Comparison of ENCODE assay signal across 8 cellular contexts in the genomic region with DNA sequence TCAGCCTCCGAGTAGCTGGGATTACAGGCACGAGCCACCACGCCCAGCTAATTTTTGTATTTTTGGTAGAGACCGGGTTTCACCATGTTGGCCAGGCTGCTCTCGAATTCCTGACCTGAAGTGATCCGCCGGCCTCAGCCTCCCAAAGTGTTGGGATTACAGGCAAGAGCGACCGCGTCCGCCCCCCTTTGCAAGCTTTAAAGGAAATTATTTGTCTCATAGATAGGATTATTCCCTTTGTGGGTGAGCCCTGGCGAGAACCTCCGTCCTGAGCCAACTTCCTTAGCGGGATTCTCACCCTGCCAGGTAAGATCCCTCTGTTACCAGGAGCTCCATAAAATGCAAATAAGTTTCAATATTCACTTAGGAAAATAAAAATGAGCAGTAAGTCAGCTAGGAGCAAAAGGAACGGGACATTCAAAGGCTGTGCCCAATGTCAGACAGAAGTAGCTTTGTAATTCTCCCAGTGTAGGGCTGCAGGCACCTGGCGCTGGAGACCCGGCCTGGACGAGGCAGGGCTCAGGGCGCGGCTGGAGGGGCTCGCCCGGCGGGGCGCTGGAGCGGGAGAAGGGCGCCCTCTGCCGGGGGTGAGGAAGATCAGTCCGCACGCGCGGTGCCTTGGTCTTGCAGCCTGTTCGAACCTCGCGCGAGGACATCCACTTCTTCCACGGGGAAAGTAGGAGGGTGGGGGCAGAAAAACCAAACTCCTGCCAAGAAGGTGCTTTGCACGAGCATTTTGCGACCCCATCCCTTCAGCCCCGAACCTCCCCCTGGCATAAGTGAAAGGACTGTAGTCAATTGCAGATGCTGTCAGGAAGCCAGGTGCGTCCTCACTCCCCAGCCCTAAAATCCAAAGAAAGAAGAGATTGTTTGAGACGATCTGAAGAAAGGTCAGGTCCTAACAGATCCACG. TPM values are rescaled to one million over a fixed set of nuclear protein-coding genes. Genes with fewer than 3 reads are reported as not detected.
A peak's percentile ranks its signal among the peaks of the same experiment; 100 is the strongest.
DNase-seq lines count a peak whose midpoint lies in the region; ATAC-seq and TF ChIP-seq lines count a peak whose summit lies in the region.

No MANE protein-coding gene starts in this region.

- 50% methylated on average over 21 of the region's 42 CpGs for WGBS in right lobe of liver (ENCODE audit: insufficient coverage, low coverage, low lambda C conversion rate, missing lambda C conversion rate)

- H3K27ac ChIP-seq in 22Rv1 (no peak overlapping the region), right lobe of liver (no peak overlapping the region)

- H3K36me3 ChIP-seq in right lobe of liver: no peaks in the 10 kb centered on the region

- H3K36me3 Mint-ChIP-seq in activated CD4-positive, alpha-beta T cell treated with anti-CD3 and anti-CD28 coated beads, Interleukin-2, amount 10 ng/mL, durations not matched to agents 7 days and 5 days (ENCODE audit: low read depth): no peaks in the 10 kb centered on the region

- peaks cover 0 to 10% (median 0%) of the 10 kb centered on the region in 4 donors for H3K4me1 ChIP-seq in right lobe of liver

- POLR2A ChIA-PET in activated CD4-positive, alpha-beta T cell treated with anti-CD3 and anti-CD28 coated beads, Interleukin-2, amount 10 ng/mL, durations not matched to agents 7 days and 5 days (lab: Charles Lee): interaction anchor here (0.6 to 1.4 kb wide), 2 partner anchors 118 to 279 kb away, joined by 3 to 4 read pairs; no protein-coding TSS in a partner anchor

- H3K27ac Mint-ChIP-seq in activated CD4-positive, alpha-beta T cell treated with anti-CD3 and anti-CD28 coated beads, Interleukin-2, amount 10 ng/mL, durations not matched to agents 7 days and 5 days: peak overlapping the region; percentile 91

- TF ChIP-seq CTCF in 22Rv1 (IDR thresholded peaks at IDR 0.05) (peak; percentile 98), right lobe of liver (IDR thresholded peaks at IDR 0.05) (peak; percentile 85 to 94 (median 88))

- intact Hi-C loops in right lobe of liver (cut with DNase I): loop anchor here (5.0 to 10.0 kb wide), 4 partner anchors 126 to 599 kb away; no protein-coding TSS in a partner anchor

- no peaks in the 10 kb centered on the region for H3K9me3 Mint-ChIP-seq in activated CD4-positive, alpha-beta T cell treated with anti-CD3 and anti-CD28 coated beads, Interleukin-2, amount 10 ng/mL, durations not matched to agents 7 days and 5 days

- DNase-seq in NCI-H460 (ENCODE audit: extremely low read depth, low read depth): peak; percentile 60
- DNase-seq in activated CD4-positive, alpha-beta T cell treated with anti-CD3 and anti-CD28 coated beads, Interleukin-2, amount 10 ng/mL, durations not matched to agents 7 days and 5 days: peak; percentile 77
- DNase-seq in dedifferentiated amniotic fluid mesenchymal stem cell (ENCODE audit: extremely low spot score): peak; percentile 57
- DNase-seq in right lobe of liver: peak; percentile 68 to 78 (median 78)
- peak; percentile 74 to 88 for DNase-seq in stimulated activated CD4-positive, alpha-beta T cell treated with anti-CD3 and anti-CD28 coated beads, Interleukin-2, amount 100 ng/mL, for 48 hours

- peak overlapping the region; percentile 37 to 61 (median 45) for H3K4me3 ChIP-seq in right lobe of liver

- ATAC-seq in GM18867 (IDR thresholded peaks at IDR 0.05; ENCODE audit: unreplicated experiment) (peak; percentile 71), HG03432 (IDR thresholded peaks at IDR 0.05; ENCODE audit: unreplicated experiment) (peak; percentile 79), right lobe of liver (peak; percentile 89 to 92 (median 90))

- H3K4me1 Mint-ChIP-seq in activated CD4-positive, alpha-beta T cell treated with anti-CD3 and anti-CD28 coated beads, Interleukin-2, amount 10 ng/mL, durations not matched to agents 7 days and 5 days: peaks cover 38% of the 10 kb centered on the region

- no peaks in the 10 kb centered on the region for H3K9me3 ChIP-seq in right lobe of liver

- CTCF ChIA-PET in activated CD4-positive, alpha-beta T cell treated with anti-CD3 and anti-CD28 coated beads, Interleukin-2, amount 10 ng/mL, durations not matched to agents 7 days and 5 days (lab: Charles Lee): interaction anchor here (0.6 to 5.6 kb wide), 77 partner anchors 8 to 1301 kb away, joined by 3 to 61 read pairs (median 4); a partner anchor contains a TSS

- no peaks in the 10 kb centered on the region for H3K27me3 ChIP-seq in right lobe of liver

- no peak for TF ChIP-seq POLR2A in right lobe of liver (IDR thresholded peaks at IDR 0.05)

- peaks cover 9% of the 10 kb centered on the region for H3K27me3 Mint-ChIP-seq in activated CD4-positive, alpha-beta T cell treated with anti-CD3 and anti-CD28 coated beads, Interleukin-2, amount 10 ng/mL, durations not matched to agents 7 days and 5 days

- H3K4me3 Mint-ChIP-seq in activated CD4-positive, alpha-beta T cell treated with anti-CD3 and anti-CD28 coated beads, Interleukin-2, amount 10 ng/mL, durations not matched to agents 7 days and 5 days: peak overlapping the region; percentile 78

RNA-seq across cellular contexts. Expression of a gene that starts 47.1 kb away (rescaled TPM):
- total RNA-seq in NCI-H460 (2014; rRNA removed; shearing (Covaris generic)): 0.02 TPM in 1 of 2 replicates, not detected in the other
- 0.10 TPM in 1 of 2 replicates, not detected in the other for polyA plus RNA-seq in NCI-H460 (2014; cell fraction: nucleus; rRNA removed)
- 10 to 100 TPM; 27.4 to 29.7 TPM for total RNA-seq in activated CD4-positive, alpha-beta T cell treated with anti-CD3 and anti-CD28 coated beads, Interleukin-2, amount 10 ng/mL, durations not matched to agents 7 days and 5 days
- 1 to 10 TPM; 1.6 to 7.0 (median 3.5) TPM for total RNA-seq in right lobe of liver
